Comparison of ENCODE assay signal across 9 cellular contexts in genomic region chr20:62387993-62388635, GRCh38. TPM values are rescaled to one million over a fixed set of nuclear protein-coding genes. Genes with fewer than 3 reads are reported as not detected.
A peak's percentile ranks its signal among the peaks of the same experiment; 100 is the strongest.
DNase-seq lines count a peak whose midpoint lies in the region; ATAC-seq and TF ChIP-seq lines count a peak whose summit lies in the region.
"Had no signal": no experiment of that assay in that cellular context is flagged by ENCODE, and none has a peak within 500 bp of the region (broad histone marks: within the 10 kb centered on the region; RNA-seq: fewer than 3 reads in every experiment).

No MANE protein-coding gene starts in this region.

- H3K4me1 Mint-ChIP-seq in activated B cell treated with CpG ODN at 0.5 μM for 24 hours: peaks cover 43% of the 10 kb centered on the region

- H3K9me3 ChIP-seq in skeletal muscle tissue (ENCODE audit: control insufficient read depth in 3 of 3, low read length in 3 of 3): no peaks in the 10 kb centered on the region

- no peak for TF ChIP-seq CTCF in HFF-Myc (IDR thresholded peaks at IDR 0.05; ENCODE audit: low read depth, low read length, missing control alignments)
- no peak for TF ChIP-seq CTCF in activated B cell treated with CpG ODN at 0.5 μM for 24 hours (IDR thresholded peaks at IDR 0.05)
- no peak for TF ChIP-seq CTCF in foreskin fibroblast (IDR thresholded peaks at IDR 0.05; ENCODE audit: low read depth, low read length)

- ATAC-seq in activated B cell treated with CpG ODN at 0.5 μM for 24 hours (ENCODE audit: low read depth) (no peak), HG03196 (IDR thresholded peaks at IDR 0.05; ENCODE audit: unreplicated experiment) (no peak), GM19455 (IDR thresholded peaks at IDR 0.05; ENCODE audit: unreplicated experiment) (no peak)

- DNase-seq in HFF-Myc (ENCODE audit: extremely low read depth, low read depth): no peak
- no peak for DNase-seq in activated B cell treated with CpG ODN at 0.5 μM for 24 hours
- DNase-seq in foreskin fibroblast: no peak
- no peak for DNase-seq in erythroblast (lab: John Stamatoyannopoulos, UW)
- DNase-seq in COLO829 (ENCODE audit: low spot score): no peak
- DNase-seq: stimulated activated CD4-positive, alpha-beta T cell treated with anti-CD3 and anti-CD28 coated beads, Interleukin-2, amount 100 ng/mL, for 48 hours had no signal

- H3K36me3 Mint-ChIP-seq in activated B cell treated with CpG ODN at 0.5 μM for 24 hours (ENCODE audit: low read depth): peaks cover 53% of the 10 kb centered on the region

- no peaks in the 10 kb centered on the region for H3K27me3 Mint-ChIP-seq in activated B cell treated with CpG ODN at 0.5 μM for 24 hours

- peaks cover 23 to 31% (median 24%) of the 10 kb centered on the region in 3 donors for H3K4me1 ChIP-seq in skeletal muscle tissue (ENCODE audit: control insufficient read depth in 3 of 3, insufficient read depth in 3 of 3, low read length in 3 of 3)

- H3K9me3 Mint-ChIP-seq in activated B cell treated with CpG ODN at 0.5 μM for 24 hours: no peaks in the 10 kb centered on the region

- CTCF ChIA-PET in activated B cell treated with CpG ODN at 0.5 μM for 24 hours (lab: Charles Lee): no interaction called here

- peak overlapping the region; percentile 89 for H3K4me3 Mint-ChIP-seq in activated B cell treated with CpG ODN at 0.5 μM for 24 hours

- POLR2A ChIA-PET in activated B cell treated with CpG ODN at 0.5 μM for 24 hours (lab: Charles Lee): interaction anchor here (0.7 to 1.9 kb wide), 3 partner anchors 48 to 377 kb away, joined by 6 to 10 read pairs (median 6); no protein-coding TSS in a partner anchor

- no peak for TF ChIP-seq POLR2A in erythroblast (IDR thresholded peaks at IDR 0.05; ENCODE audit: low read length)

- H3K9ac ChIP-seq in skeletal muscle tissue (ENCODE audit: low read depth in 1 of 3, low read length in 3 of 3): peak overlapping the region; percentile 92 to 99 (median 98)

- H3K27me3 ChIP-seq in skeletal muscle tissue (ENCODE audit: control insufficient read depth in 3 of 3, insufficient read depth in 3 of 3, low read length in 3 of 3): no peaks in the 10 kb centered on the region

- intact Hi-C loops in activated B cell treated with CpG ODN at 0.5 μM for 24 hours (cut with micrococcal nuclease): loop anchor here (1.0 to 10.0 kb wide), 6 partner anchors 19 to 547 kb away; partner anchors contain the start of genes CABLES2, GID8, MRGBP and OGFR

- peak overlapping the region; percentile 74 for H3K27ac Mint-ChIP-seq in activated B cell treated with CpG ODN at 0.5 μM for 24 hours

- peak overlapping the region; percentile 95 for H3K4me3 ChIP-seq in HFF-Myc (replicated peaks; ENCODE audit: low read depth, low read length)
- H3K4me3 ChIP-seq in foreskin fibroblast (ENCODE audit: low read depth in 1 of 2, low read length in 2 of 2): peak overlapping the region; percentile 97 to 99
- peak overlapping the region; percentile 94 to 98 (median 96) for H3K4me3 ChIP-seq in skeletal muscle tissue (ENCODE audit: low read length in 3 of 3)

- no peak overlapping the region for H3K27ac ChIP-seq in skeletal muscle tissue (ENCODE audit: low read depth, low read length)

- H3K36me3 ChIP-seq in skeletal muscle tissue (ENCODE audit: control insufficient read depth in 3 of 3, insufficient read depth in 3 of 3, low read length in 3 of 3): peaks cover 22 to 41% (median 32%) of the 10 kb centered on the region in 3 donors

RNA-seq across cellular contexts. Expression of gene RPS21, which starts 1.2 kb away (rescaled TPM):
- total RNA-seq in activated B cell treated with CpG ODN at 0.5 μM for 24 hours (2,912 and 3,555 TPM in 2 replicates), skeletal muscle tissue (1,418 TPM)

RNA-seq across cellular contexts. Expression of gene CABLES2, which starts 19.0 kb away (rescaled TPM):
- total RNA-seq in activated B cell treated with CpG ODN at 0.5 μM for 24 hours (6.6 and 7.0 TPM in 2 replicates), skeletal muscle tissue (1.0 TPM)

RNA-seq across cellular contexts. Expression of gene LAMA5, which starts 21.0 kb away (rescaled TPM):
- 19.8 and 24.8 TPM in 2 replicates for total RNA-seq in activated B cell treated with CpG ODN at 0.5 μM for 24 hours
- 14.1 TPM for total RNA-seq in skeletal muscle tissue

RNA-seq across cellular contexts. Expression of gene RBBP8NL, which starts 39.2 kb away (rescaled TPM):
- total RNA-seq in activated B cell treated with CpG ODN at 0.5 μM for 24 hours (not detected in 2 replicates), skeletal muscle tissue (not detected)
